In the genomic region with DNA sequence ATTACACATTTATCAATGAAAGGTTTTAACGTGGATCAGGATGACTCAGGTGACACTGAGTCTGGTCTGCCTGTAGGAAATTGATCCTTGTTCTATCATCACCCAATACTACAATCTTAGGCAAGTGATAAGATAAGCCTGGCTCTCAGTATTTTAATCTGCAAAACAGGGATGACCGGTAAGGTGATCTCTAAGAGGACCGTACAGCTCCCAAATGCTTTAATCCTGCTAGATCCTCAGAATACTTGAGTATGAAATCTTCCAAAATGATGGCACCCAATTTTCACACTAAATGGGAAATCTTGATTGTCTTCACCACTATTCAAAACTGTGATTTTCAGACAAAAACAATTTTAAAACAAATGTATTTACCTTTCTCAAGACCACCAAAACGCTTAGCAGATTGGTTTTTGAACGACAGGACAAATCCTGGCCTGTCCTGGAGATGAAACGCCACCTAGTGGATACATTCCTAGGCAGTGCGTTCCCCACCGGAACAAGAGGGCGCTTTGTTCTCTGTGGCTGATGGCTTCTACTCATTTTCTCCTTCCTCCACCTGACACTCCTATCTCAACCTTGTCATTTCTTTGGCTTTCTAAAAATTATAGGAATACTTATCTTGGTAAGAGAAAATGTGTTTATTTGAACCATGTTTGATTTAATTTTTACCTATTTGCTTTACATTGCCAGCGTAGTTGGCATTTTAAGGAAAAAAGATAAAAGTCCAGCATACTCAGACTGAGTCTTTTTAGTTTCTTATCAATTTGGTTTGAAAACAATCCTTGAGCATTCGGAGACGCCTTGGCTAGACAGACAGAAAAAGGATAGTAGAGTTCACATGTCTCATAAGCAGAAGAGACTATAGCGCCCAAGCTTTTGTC, we compare ENCODE assay signal across 9 cellular contexts. TPM values are rescaled to one million over a fixed set of nuclear protein-coding genes. Genes with fewer than 3 reads are reported as not detected.
DNase-seq lines count a peak whose midpoint lies in the region; ATAC-seq, FAIRE-seq and TF ChIP-seq lines count a peak whose summit lies in the region.
"Had no signal": no experiment of that assay in that cellular context is flagged by ENCODE, and none has a peak within 500 bp of the region (broad histone marks: within the 10 kb centered on the region; RNA-seq: fewer than 3 reads in every experiment).

No MANE protein-coding gene starts in this region.

- H3K36me3 Mint-ChIP-seq in osteocyte (ENCODE audit: unreplicated experiment), result no peaks in the 10 kb centered on the region
- H3K36me3 Mint-ChIP-seq: activated naive CD4-positive, alpha-beta T cell treated with anti-CD3 and anti-CD28 coated beads, Interleukin-2, amount 50 U/mL, for 24 hours had no signal

- H3K4me3 Mint-ChIP-seq in osteocyte (ENCODE audit: unreplicated experiment), result no peak overlapping the region
- H3K4me3 Mint-ChIP-seq: activated naive CD4-positive, alpha-beta T cell treated with anti-CD3 and anti-CD28 coated beads, Interleukin-2, amount 50 U/mL, for 24 hours had no signal

- H3K9me3 Mint-ChIP-seq in osteocyte (ENCODE audit: unreplicated experiment), result peaks cover 7% of the 10 kb centered on the region
- H3K9me3 Mint-ChIP-seq: activated naive CD4-positive, alpha-beta T cell treated with anti-CD3 and anti-CD28 coated beads, Interleukin-2, amount 50 U/mL, for 24 hours had no signal

- H3K27me3 Mint-ChIP-seq in osteocyte (ENCODE audit: unreplicated experiment), result no peaks in the 10 kb centered on the region
- H3K27me3 Mint-ChIP-seq: activated naive CD4-positive, alpha-beta T cell treated with anti-CD3 and anti-CD28 coated beads, Interleukin-2, amount 50 U/mL, for 24 hours had no signal

- ATAC-seq in GM19455 (IDR thresholded peaks at IDR 0.05; ENCODE audit: unreplicated experiment), result peak; percentile 79
- no peak for ATAC-seq in HG03025 (IDR thresholded peaks at IDR 0.05; ENCODE audit: low FRiP score, unreplicated experiment)

- FAIRE-seq in frontal cortex (lab: Jason Lieb, UNC), result peak; percentile 63

- DNase-seq in COR-L47 (lab: John Stamatoyannopoulos, UW), result peak; percentile 66
- DNase-seq in HPDE6-E6E7 (ENCODE audit: extremely low spot score), result peak; percentile 37
- peak; percentile 73 for DNase-seq in RPMI8226
- peak; percentile 10 for DNase-seq in activated T-helper 9 cell treated with anti-CD3 and anti-CD28 coated beads, Interleukin-2, amount 50 U/mL, for 16 hours (ENCODE audit: low read depth)
- DNase-seq in frontal cortex (ENCODE audit: low spot score in 2 of 2), result peak; percentile 10 to 28
- no peak for DNase-seq in osteocyte (ENCODE audit: extremely low spot score, unreplicated experiment)

- no peaks in the 10 kb centered on the region for H3K4me1 Mint-ChIP-seq in osteocyte (ENCODE audit: unreplicated experiment)
- H3K4me1 Mint-ChIP-seq: activated naive CD4-positive, alpha-beta T cell treated with anti-CD3 and anti-CD28 coated beads, Interleukin-2, amount 50 U/mL, for 24 hours had no signal

- TF ChIP-seq CTCF in osteocyte (IDR thresholded peaks at IDR 0.05), result peak; percentile 98

- no peak overlapping the region for H3K27ac Mint-ChIP-seq in osteocyte (ENCODE audit: unreplicated experiment)
- H3K27ac Mint-ChIP-seq: activated naive CD4-positive, alpha-beta T cell treated with anti-CD3 and anti-CD28 coated beads, Interleukin-2, amount 50 U/mL, for 24 hours had no signal

RNA-seq across cellular contexts. Expression of gene VCAN, which starts 41.2 kb away (rescaled TPM):
- total RNA-seq in frontal cortex (269 TPM), osteocyte (67.0 and 67.5 TPM in 2 replicates)
